Comparison of ENCODE assay signal across 9 cellular contexts in the genomic region with DNA sequence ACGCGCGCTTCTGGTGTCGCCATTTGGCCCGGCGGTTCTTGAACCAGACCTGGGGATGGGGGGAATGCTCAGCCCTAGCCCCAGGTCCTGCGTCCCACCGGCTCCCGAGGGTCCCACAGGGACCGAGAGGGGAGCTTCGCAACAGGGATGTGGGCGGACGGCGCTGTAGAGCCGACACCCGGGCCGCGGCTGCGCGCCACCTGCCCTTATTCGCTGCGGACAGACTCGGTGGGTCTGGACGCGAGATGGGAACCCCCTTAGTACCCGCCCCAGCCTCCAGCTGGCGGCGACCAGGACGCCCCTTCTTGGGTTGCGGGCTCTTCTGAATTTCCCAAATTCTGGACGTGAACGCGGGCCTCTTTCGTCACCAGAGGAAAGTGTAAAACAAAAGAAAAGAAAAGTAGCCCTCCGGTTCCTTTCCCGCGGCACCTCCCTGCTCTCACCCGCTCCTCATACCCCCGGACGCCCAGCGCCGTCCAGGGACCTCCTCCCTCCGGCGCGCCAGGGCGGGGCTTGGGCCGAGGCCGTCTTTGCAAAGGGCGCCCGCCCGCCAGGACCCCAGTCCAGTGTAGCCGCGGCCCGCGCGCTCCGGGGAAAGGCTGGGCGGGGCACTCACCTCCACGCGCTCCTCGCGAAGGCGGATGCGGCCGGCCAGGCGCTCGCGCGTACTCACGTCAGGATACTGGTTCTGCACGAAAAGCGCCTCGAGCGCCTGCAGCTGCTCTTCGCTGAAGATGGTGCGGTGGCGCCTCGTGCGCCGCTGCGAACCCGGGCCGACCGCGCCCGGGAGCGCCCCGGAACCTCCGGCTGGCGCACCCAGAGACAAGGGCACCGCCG. TPM values are rescaled to one million over a fixed set of nuclear protein-coding genes. Genes with fewer than 3 reads are reported as not detected.
DNase-seq lines count a peak whose midpoint lies in the region; ATAC-seq and TF ChIP-seq lines count a peak whose summit lies in the region.
"Had no signal": no experiment of that assay in that cellular context is flagged by ENCODE, and none has a peak within 500 bp of the region (broad histone marks: within the 10 kb centered on the region; RNA-seq: fewer than 3 reads in every experiment).

No MANE protein-coding gene starts in this region.

- H3K36me3 ChIP-seq in lung (ENCODE audit: control insufficient read depth in 2 of 2, insufficient read depth in 2 of 2, low read length in 2 of 2) = no peaks in the 10 kb centered on the region

- H3K9me3 Mint-ChIP-seq in type B pancreatic cell = no peaks in the 10 kb centered on the region

- 2 to 3% methylated on average over 85 to 92 of the region's 92 CpGs for WGBS in lung, 2 donors

- H3K27me3 ChIP-seq in lung (ENCODE audit: control insufficient read depth, insufficient read depth) = peaks cover 22% of the 10 kb centered on the region

- DNase-seq in activated T-cell treated with anti-CD3 and anti-CD28 coated beads, Interleukin-2, amount 50 U/mL, for 1 hour = peak; percentile 43
- no peak for DNase-seq in activated T-cell treated with anti-CD3 and anti-CD28 coated beads for 4 hours
- peak; percentile 76 for DNase-seq in activated effector memory CD4-positive, alpha-beta T cell treated with anti-CD3 and anti-CD28 coated beads, Interleukin-2, amount 50 U/mL, for 16 hours
- no peak for DNase-seq in lung (ENCODE audit: low spot score)
- DNase-seq in type B pancreatic cell (ENCODE audit: extremely low spot score, unreplicated experiment) = no peak
- DNase-seq in occipital lobe (lab: John Stamatoyannopoulos, UW) = no peak
- DNase-seq: effector CD8-positive, alpha-beta T cell had no signal

- H3K9me3 ChIP-seq in lung (ENCODE audit: control insufficient read depth in 2 of 2, insufficient read depth in 1 of 2, low read length in 1 of 2) = peaks cover 0 to 6% of the 10 kb centered on the region in 2 donors

- H3K4me3 ChIP-seq in lung = peak overlapping the region; percentile 20

- peak overlapping the region; percentile 65 for H3K4me3 Mint-ChIP-seq in type B pancreatic cell

- peaks cover 70% of the 10 kb centered on the region for H3K27me3 Mint-ChIP-seq in type B pancreatic cell

- no peak overlapping the region for H3K27ac ChIP-seq in lung (ENCODE audit: low read depth in 1 of 2, low read length in 1 of 2)

- peaks cover 10% of the 10 kb centered on the region for H3K4me1 Mint-ChIP-seq in type B pancreatic cell (ENCODE audit: unreplicated experiment)

- peaks cover 0 to 8% of the 10 kb centered on the region in 2 donors for H3K4me1 ChIP-seq in lung (ENCODE audit: control insufficient read depth in 2 of 2, insufficient read depth in 2 of 2, low read length in 2 of 2)

- H3K36me3 Mint-ChIP-seq in type B pancreatic cell = peaks cover 11% of the 10 kb centered on the region

- no peak for TF ChIP-seq CTCF in lung (IDR thresholded peaks at IDR 0.05; ENCODE audit: control extremely low read depth, extremely low read depth)
- TF ChIP-seq CTCF in type B pancreatic cell (conservative IDR thresholded peaks at IDR 0.05) = no peak

- no peak overlapping the region for H3K27ac Mint-ChIP-seq in type B pancreatic cell

- ATAC-seq in lung (ENCODE audit: insufficient read depth, low FRiP score) (no peak), GM19328 (IDR thresholded peaks at IDR 0.05; ENCODE audit: unreplicated experiment) (no peak), GM21576 (IDR thresholded peaks at IDR 0.05; ENCODE audit: unreplicated experiment) (no peak)

RNA-seq across cellular contexts. Expression of gene GSC2, which starts 0.8 kb away (rescaled TPM):
- total RNA-seq in lung (not detected), type B pancreatic cell (ENCODE audit: low replicate concordance) (not detected in 2 replicates), occipital lobe (not detected)
- not detected for polyA plus RNA-seq in lung

RNA-seq across cellular contexts. Expression of gene ESS2, which starts 4.8 kb away (rescaled TPM):
- total RNA-seq in lung = 10 to 100 TPM in 1 of 2 donors, 1 to 10 TPM in 1; 7.9 to 15.3 TPM
- polyA plus RNA-seq in lung = 10 to 100 TPM; 12.2 to 19.8 TPM
- total RNA-seq in type B pancreatic cell (ENCODE audit: low replicate concordance) = 15.7 and 19.5 TPM in 2 replicates
- total RNA-seq in occipital lobe = 9.7 TPM

RNA-seq across cellular contexts. Expression of gene TSSK2, which starts 18.2 kb away (rescaled TPM):
- total RNA-seq in lung (under 1 TPM in 1 of 2 donors, not detected in 1; 0.25 TPM), type B pancreatic cell (ENCODE audit: low replicate concordance) (not detected in 2 replicates), occipital lobe (not detected)
- under 1 TPM; 0.08 TPM for polyA plus RNA-seq in lung

RNA-seq across cellular contexts. Expression of gene DGCR2, which starts 27.1 kb away (rescaled TPM):
- total RNA-seq in lung (10 to 100 TPM; 57.9 to 77.4 TPM), type B pancreatic cell (ENCODE audit: low replicate concordance) (75.2 and 83.1 TPM in 2 replicates), occipital lobe (68.0 TPM)
- polyA plus RNA-seq in lung = 10 to 100 TPM; 40.4 to 43.0 TPM

RNA-seq across cellular contexts. Expression of gene SLC25A1, which starts 29.3 kb away (rescaled TPM):
- total RNA-seq in lung = 10 to 100 TPM; 36.3 to 95.8 TPM
- polyA plus RNA-seq in lung = 10 to 100 TPM; 48.1 to 49.1 TPM
- 83.2 and 94.4 TPM in 2 replicates for total RNA-seq in type B pancreatic cell (ENCODE audit: low replicate concordance)
- total RNA-seq in occipital lobe = 30.3 TPM

Comparison
In these comparisons a context has a peak if more than half of its experiments do, and no peak if none do; other contexts are left out.
1. DNase-seq: peak in activated T-cell treated with anti-CD3 and anti-CD28 coated beads, Interleukin-2, amount 50 U/mL, for 1 hour (single experiment) and activated effector memory CD4-positive, alpha-beta T cell treated with anti-CD3 and anti-CD28 coated beads, Interleukin-2, amount 50 U/mL, for 16 hours (single experiment); none in activated T-cell treated with anti-CD3 and anti-CD28 coated beads for 4 hours (single experiment), lung (single experiment), type B pancreatic cell (single experiment) and occipital lobe (single experiment).